ENCODE assay signal across 14 cellular contexts in the genomic region with DNA sequence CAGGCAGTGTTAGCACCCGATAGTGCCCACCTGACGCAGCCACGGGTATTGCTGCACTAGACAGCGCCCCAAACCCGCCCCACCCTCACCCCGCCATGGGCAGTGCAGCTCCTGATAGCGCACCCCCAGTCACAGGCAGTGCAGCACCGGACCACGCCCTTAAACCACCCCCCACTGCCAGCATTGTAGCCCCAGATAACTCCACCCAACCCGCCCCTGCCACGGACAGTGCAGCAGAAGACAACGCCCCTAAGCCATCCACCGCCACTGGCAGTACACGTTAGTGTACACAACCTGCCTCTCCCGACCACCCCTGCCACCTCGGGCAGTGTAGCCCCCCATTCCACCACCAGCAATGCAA. TPM values are rescaled to one million over a fixed set of nuclear protein-coding genes. Genes with fewer than 3 reads are reported as not detected.
DNase-seq lines count a peak whose midpoint lies in the region; ATAC-seq and TF ChIP-seq lines count a peak whose summit lies in the region.
"Had no signal": no experiment of that assay in that cellular context is flagged by ENCODE, and none has a peak within 500 bp of the region (broad histone marks: within the 10 kb centered on the region; RNA-seq: fewer than 3 reads in every experiment).

No MANE protein-coding gene starts in this region.

- TF ChIP-seq CTCF in WTC11 (IDR thresholded peaks at IDR 0.05) (no peak), liver (IDR thresholded peaks at IDR 0.05; ENCODE audit: low read depth, low read length, missing input control) (no peak), testis (IDR thresholded peaks at IDR 0.05) (no peak), progenitor cell of endocrine pancreas (IDR thresholded peaks at IDR 0.05; ENCODE audit: unreplicated experiment) (no peak)

- no peak for TF ChIP-seq POLR2A in testis (IDR thresholded peaks at IDR 0.05)

- H3K36me3 Mint-ChIP-seq in WTC11 (peaks cover 21% of the 10 kb centered on the region), progenitor cell of endocrine pancreas (ENCODE audit: insufficient read depth) (peaks cover 7% of the 10 kb centered on the region)
- H3K36me3 Mint-ChIP-seq: activated naive CD4-positive, alpha-beta T cell treated with anti-CD3 and anti-CD28 coated beads, Interleukin-2, amount 10 ng/mL, durations not matched to agents 7 days and 5 days; naive B cell had no signal

- H3K27me3 ChIP-seq in liver (ENCODE audit: control insufficient read depth in 4 of 4, insufficient read depth in 4 of 4, low read length in 3 of 4) (no peaks in the 10 kb centered on the region), testis (no peaks in the 10 kb centered on the region)

- ATAC-seq in WTC11 (peak; percentile 16), HG03097 (IDR thresholded peaks at IDR 0.05; ENCODE audit: low FRiP score, unreplicated experiment) (no peak)

- CTCF ChIA-PET in WTC11 (lab: Charles Lee): interaction anchor here (0.7 to 3.0 kb wide), 21 partner anchors 16 to 614 kb away, joined by 3 to 25 read pairs (median 4); no protein-coding TSS in a partner anchor

- TF ChIP-seq RAD21 in liver (IDR thresholded peaks at IDR 0.05): no peak

- peak overlapping the region; percentile 92 to 93 for H3K27ac ChIP-seq in liver (ENCODE audit: low read depth in 1 of 2, low read length in 2 of 2)
- no peak overlapping the region for H3K27ac ChIP-seq in testis
- H3K27ac ChIP-seq: tibial artery had no signal

- H3K36me3 ChIP-seq in liver (ENCODE audit: control insufficient read depth in 4 of 4, insufficient read depth in 3 of 4, low read depth in 1 of 4, low read length in 3 of 4) (peaks cover 0 to 4% (median 2%) of the 10 kb centered on the region in 4 donors), testis (ENCODE audit: low read depth, missing control alignments) (no peaks in the 10 kb centered on the region)
- H3K36me3 ChIP-seq: tibial artery had no signal

- H3K9me3 ChIP-seq in liver (ENCODE audit: control insufficient read depth in 4 of 4, low read length in 3 of 4) (no peaks in the 10 kb centered on the region), testis (no peaks in the 10 kb centered on the region)
- H3K9me3 ChIP-seq: tibial artery had no signal

- H3K4me1 Mint-ChIP-seq in WTC11: peaks cover 15% of the 10 kb centered on the region
- peaks cover 3% of the 10 kb centered on the region for H3K4me1 Mint-ChIP-seq in progenitor cell of endocrine pancreas (ENCODE audit: low read depth)
- H3K4me1 Mint-ChIP-seq: activated naive CD4-positive, alpha-beta T cell treated with anti-CD3 and anti-CD28 coated beads, Interleukin-2, amount 10 ng/mL, durations not matched to agents 7 days and 5 days had no signal

- DNase-seq in NCI-H748 treated with DMSO at 0.1 percent for 48 hours (lab: John Stamatoyannopoulos, UW) (peak; percentile 75), NCI-H748 (lab: John Stamatoyannopoulos, UW; ENCODE audit: unreplicated experiment) (no peak), WTC11 (ENCODE audit: low spot score) (no peak), testis (no peak), progenitor cell of endocrine pancreas (ENCODE audit: low spot score, unreplicated experiment) (no peak)
- no peak for DNase-seq in activated CD8-positive, alpha-beta memory T cell treated with anti-CD3 and anti-CD28 coated beads for 24 hours
- DNase-seq: DMS 273 treated with DMSO at 0.1 percent for 48 hours, naive B cell, tibial artery had no signal

- H3K9ac ChIP-seq in liver (ENCODE audit: low read depth in 1 of 2, low read length in 2 of 2): peak overlapping the region; percentile 51 to 81

- H3K9me3 Mint-ChIP-seq in WTC11 (peaks cover 19% of the 10 kb centered on the region), progenitor cell of endocrine pancreas (ENCODE audit: low read depth) (peaks cover 4% of the 10 kb centered on the region)
- H3K9me3 Mint-ChIP-seq: activated naive CD4-positive, alpha-beta T cell treated with anti-CD3 and anti-CD28 coated beads, Interleukin-2, amount 10 ng/mL, durations not matched to agents 7 days and 5 days; naive B cell had no signal

- WGBS in liver: 39% methylated on average over 16 of the region's 16 CpGs
- 40 to 80% methylated on average over 13 to 16 of the region's 16 CpGs for WGBS in testis, 2 donors

- peaks cover 3 to 15% (median 10%) of the 10 kb centered on the region in 4 donors for H3K4me1 ChIP-seq in liver (ENCODE audit: control insufficient read depth in 4 of 4, insufficient read depth in 4 of 4, low read length in 3 of 4)
- no peaks in the 10 kb centered on the region for H3K4me1 ChIP-seq in testis
- H3K4me1 ChIP-seq: tibial artery had no signal

- H3K4me3 Mint-ChIP-seq in WTC11: no peak overlapping the region
- H3K4me3 Mint-ChIP-seq in progenitor cell of endocrine pancreas (ENCODE audit: low read depth): no peak overlapping the region
- H3K4me3 Mint-ChIP-seq: activated naive CD4-positive, alpha-beta T cell treated with anti-CD3 and anti-CD28 coated beads, Interleukin-2, amount 10 ng/mL, durations not matched to agents 7 days and 5 days; naive B cell had no signal

- H3K27me3 Mint-ChIP-seq in WTC11 (ENCODE audit: low read depth): peaks cover 3% of the 10 kb centered on the region; the same call in 1 of the 2 replicates
- peaks cover 7% of the 10 kb centered on the region for H3K27me3 Mint-ChIP-seq in progenitor cell of endocrine pancreas

- H3K27ac Mint-ChIP-seq in WTC11: no peak overlapping the region
- H3K27ac Mint-ChIP-seq in progenitor cell of endocrine pancreas: no peak overlapping the region
- H3K27ac Mint-ChIP-seq: activated naive CD4-positive, alpha-beta T cell treated with anti-CD3 and anti-CD28 coated beads, Interleukin-2, amount 10 ng/mL, durations not matched to agents 7 days and 5 days; naive B cell had no signal

- peak overlapping the region; percentile 60 to 85 (median 78) for H3K4me3 ChIP-seq in liver (ENCODE audit: low read depth in 1 of 3, low read length in 3 of 3)
- peak overlapping the region; percentile 38 to 49 for H3K4me3 ChIP-seq in testis
- H3K4me3 ChIP-seq: tibial artery had no signal

- POLR2A ChIA-PET in WTC11 (lab: Charles Lee): interaction anchor here (0.8 to 1.2 kb wide), 2 partner anchors 69 to 126 kb away, joined by 3 to 5 read pairs; no protein-coding TSS in a partner anchor

- intact Hi-C loops in testis (cut with DNase I; ENCODE audit: low total_unique reads): no loop called here

TF ChIP-seq in WTC11, 78 proteins besides CTCF, POLR2A, EP300 and RAD21 (continues in another document):
- TF ChIP-seq ZNF317 (CRISPR knock-in tag; IDR thresholded peaks at IDR 0.05; ENCODE audit: borderline replicate concordance, low read depth) (no peak), ZNF416 (CRISPR knock-in tag; IDR thresholded peaks at IDR 0.05) (no peak), RORB (CRISPR knock-in tag; IDR thresholded peaks at IDR 0.05) (no peak), TP53 (CRISPR knock-in tag; IDR thresholded peaks at IDR 0.05) (no peak), ZNF138 (CRISPR knock-in tag; conservative IDR thresholded peaks at IDR 0.05) (no peak), OVOL2 (CRISPR knock-in tag; IDR thresholded peaks at IDR 0.05; ENCODE audit: borderline replicate concordance) (no peak), ZNF219 (CRISPR knock-in tag; IDR thresholded peaks at IDR 0.05; ENCODE audit: borderline replicate concordance) (no peak)
- TF ChIP-seq, protein P1, sequence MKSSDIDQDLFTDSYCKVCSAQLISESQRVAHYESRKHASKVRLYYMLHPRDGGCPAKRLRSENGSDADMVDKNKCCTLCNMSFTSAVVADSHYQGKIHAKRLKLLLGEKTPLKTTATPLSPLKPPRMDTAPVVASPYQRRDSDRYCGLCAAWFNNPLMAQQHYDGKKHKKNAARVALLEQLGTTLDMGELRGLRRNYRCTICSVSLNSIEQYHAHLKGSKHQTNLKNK (CRISPR knock-in tag; IDR thresholded peaks at IDR 0.05): no peak
- TF ChIP-seq, protein P2, sequence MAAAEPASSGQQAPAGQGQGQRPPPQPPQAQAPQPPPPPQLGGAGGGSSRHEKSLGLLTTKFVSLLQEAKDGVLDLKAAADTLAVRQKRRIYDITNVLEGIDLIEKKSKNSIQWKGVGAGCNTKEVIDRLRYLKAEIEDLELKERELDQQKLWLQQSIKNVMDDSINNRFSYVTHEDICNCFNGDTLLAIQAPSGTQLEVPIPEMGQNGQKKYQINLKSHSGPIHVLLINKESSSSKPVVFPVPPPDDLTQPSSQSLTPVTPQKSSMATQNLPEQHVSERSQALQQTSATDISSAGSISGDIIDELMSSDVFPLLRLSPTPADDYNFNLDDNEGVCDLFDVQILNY (CRISPR knock-in tag; IDR thresholded peaks at IDR 0.05): no peak

TF ChIP-seq in liver, 16 proteins besides CTCF, POLR2A, EP300 and RAD21:
- no peak for TF ChIP-seq JUND (IDR thresholded peaks at IDR 0.05)

RNA-seq across cellular contexts. Expression of a gene that starts 0.8 kb away (rescaled TPM):
- total RNA-seq in WTC11 (2021) (6.5 to 7.4 TPM (median 7.4 TPM) in 3 replicates), liver (under 1 TPM; 0.19 to 0.67 TPM), testis (1 to 10 TPM; 4.3 to 5.4 TPM), progenitor cell of endocrine pancreas (12.6 and 13.1 TPM in 2 replicates)
- polyA plus RNA-seq in liver (under 1 TPM; 0.71 to 0.95 TPM), testis (ENCODE audit: insufficient read depth, low read depth, low replicate concordance) (9.2 TPM)
- total RNA-seq: skeletal muscle tissue had no signal

RNA-seq across cellular contexts. Expression of a gene that starts 39.6 kb away (rescaled TPM):
- total RNA-seq in WTC11 (2021) (not detected in 3 replicates), liver (not detected), testis (1 to 10 TPM in 1 of 2 donors, under 1 TPM in 1; 0.74 to 2.5 TPM), progenitor cell of endocrine pancreas (not detected in 2 replicates)
- polyA plus RNA-seq in liver (not detected), testis (ENCODE audit: insufficient read depth, low read depth, low replicate concordance) (1.6 TPM)
- total RNA-seq: chondrocyte had no signal

Comparison
In these comparisons a context has a peak if more than half of its experiments do, and no peak if none do; other contexts are left out.
1. H3K27ac ChIP-seq: peak in liver (2 of 2); none in testis (0 of 2).